In genomic region chr11:128550261-128550821, GRCh38 we compare ENCODE assay signal across 13 cellular contexts. TPM values are rescaled to one million over a fixed set of nuclear protein-coding genes. Genes with fewer than 3 reads are reported as not detected.
DNase-seq lines count a peak whose midpoint lies in the region; ATAC-seq and TF ChIP-seq lines count a peak whose summit lies in the region.
"Had no signal": no experiment of that assay in that cellular context is flagged by ENCODE, and none has a peak within 500 bp of the region (broad histone marks: within the 10 kb centered on the region; RNA-seq: fewer than 3 reads in every experiment).

No MANE protein-coding gene starts in this region.

- TF ChIP-seq POLR2A in right lobe of liver (IDR thresholded peaks at IDR 0.05) (no peak), vagina (IDR thresholded peaks at IDR 0.05) (no peak), breast epithelium (IDR thresholded peaks at IDR 0.05) (no peak)

- H3K27ac Mint-ChIP-seq in activated T-helper 17 cell treated with anti-CD3 and anti-CD28 coated beads, Interleukin-2, amount 50 U/mL, for 72 hours, result peak overlapping the region; percentile 91
- peak overlapping the region; percentile 95 to 99 (median 98) for H3K27ac Mint-ChIP-seq in naive B cell

- peaks cover 49% of the 10 kb centered on the region for H3K4me1 Mint-ChIP-seq in activated T-helper 17 cell treated with anti-CD3 and anti-CD28 coated beads, Interleukin-2, amount 50 U/mL, for 72 hours
- peaks cover 63 to 86% (median 77%) of the 10 kb centered on the region in 3 donors for H3K4me1 Mint-ChIP-seq in naive B cell

- peak overlapping the region; percentile 79 for H3K4me3 Mint-ChIP-seq in activated T-helper 17 cell treated with anti-CD3 and anti-CD28 coated beads, Interleukin-2, amount 50 U/mL, for 72 hours
- H3K4me3 Mint-ChIP-seq in naive B cell, result peak overlapping the region; percentile 42 to 93 (median 88)

- ATAC-seq in right lobe of liver (no peak), naive B cell (ENCODE audit: low read depth in 2 of 2) (no peak), HG02571 (IDR thresholded peaks at IDR 0.05; ENCODE audit: unreplicated experiment) (no peak), HG03135 (IDR thresholded peaks at IDR 0.05; ENCODE audit: unreplicated experiment) (no peak)
- ATAC-seq in activated T-helper 17 cell treated with anti-CD3 and anti-CD28 coated beads, Interleukin-2, amount 50 U/mL, for 72 hours (replicated peaks), result no peak
- ATAC-seq: body of pancreas had no signal

- no peaks in the 10 kb centered on the region for H3K9me3 Mint-ChIP-seq in activated T-helper 17 cell treated with anti-CD3 and anti-CD28 coated beads, Interleukin-2, amount 50 U/mL, for 72 hours
- no peaks in the 10 kb centered on the region for H3K9me3 Mint-ChIP-seq in naive B cell

- TF ChIP-seq CTCF in liver (IDR thresholded peaks at IDR 0.05; ENCODE audit: low read depth, low read length, missing input control), result no peak
- no peak for TF ChIP-seq CTCF in right lobe of liver (IDR thresholded peaks at IDR 0.05)
- TF ChIP-seq CTCF in vagina (IDR thresholded peaks at IDR 0.05), result no peak
- no peak for TF ChIP-seq CTCF in breast epithelium (IDR thresholded peaks at IDR 0.05)

- intact Hi-C loops in right lobe of liver (cut with DNase I) (no loop called here), vagina (cut with DNase I) (no loop called here), breast epithelium (cut with DNase I; ENCODE audit: low total_unique reads) (no loop called here)

- H3K36me3 ChIP-seq in liver (ENCODE audit: control insufficient read depth in 4 of 4, insufficient read depth in 3 of 4, low read depth in 1 of 4, low read length in 3 of 4) (no peaks in the 10 kb centered on the region), right lobe of liver (no peaks in the 10 kb centered on the region), vagina (no peaks in the 10 kb centered on the region), breast epithelium (no peaks in the 10 kb centered on the region)

- H3K27me3 Mint-ChIP-seq in activated T-helper 17 cell treated with anti-CD3 and anti-CD28 coated beads, Interleukin-2, amount 50 U/mL, for 72 hours, result no peaks in the 10 kb centered on the region
- no peaks in the 10 kb centered on the region for H3K27me3 Mint-ChIP-seq in naive B cell

- H3K9ac ChIP-seq in liver (ENCODE audit: low read depth in 1 of 2, low read length in 2 of 2), result no peak overlapping the region

- H3K9me3 ChIP-seq in liver (ENCODE audit: control insufficient read depth in 4 of 4, low read length in 3 of 4) (no peaks in the 10 kb centered on the region), right lobe of liver (no peaks in the 10 kb centered on the region), vagina (no peaks in the 10 kb centered on the region), breast epithelium (no peaks in the 10 kb centered on the region)
- H3K9me3 ChIP-seq: body of pancreas had no signal

- H3K4me1 ChIP-seq in liver (ENCODE audit: control insufficient read depth in 4 of 4, insufficient read depth in 4 of 4, low read length in 3 of 4) (peaks cover 0 to 6% (median 3%) of the 10 kb centered on the region in 4 donors), right lobe of liver (peaks cover 0 to 5% (median 0%) of the 10 kb centered on the region in 4 donors), vagina (peaks cover 28% of the 10 kb centered on the region), breast epithelium (peaks cover 0 to 6% of the 10 kb centered on the region in 2 donors)

- H3K27ac ChIP-seq in liver (ENCODE audit: low read depth in 1 of 2, low read length in 2 of 2) (peak overlapping the region; percentile 48 to 77), right lobe of liver (peak overlapping the region in 1 of 3 donors; percentile 66), vagina (peak overlapping the region; percentile 87), breast epithelium (peak overlapping the region in 1 of 2 donors; percentile 30)
- H3K27ac ChIP-seq: C4-2B had no signal

- WGBS in liver, result 88% methylated on average over 4 of the region's 4 CpGs
- WGBS in right lobe of liver (ENCODE audit: insufficient coverage, low coverage, low lambda C conversion rate, missing lambda C conversion rate), result 67% methylated on average over 1 of the region's 4 CpGs

- DNase-seq in right lobe of liver, result no peak
- DNase-seq in naive B cell, result no peak
- DNase-seq in vagina (ENCODE audit: extremely low spot score in 2 of 2), result no peak
- DNase-seq in breast epithelium (ENCODE audit: low spot score in 2 of 2), result no peak
- DNase-seq: body of pancreas, NCI-H1092 treated with DMSO at 0.1 percent for 48 hours had no signal

- no peak overlapping the region for H3K4me3 ChIP-seq in liver (ENCODE audit: low read depth in 1 of 3, low read length in 3 of 3)
- no peak overlapping the region for H3K4me3 ChIP-seq in right lobe of liver
- H3K4me3 ChIP-seq in vagina, result no peak overlapping the region
- no peak overlapping the region for H3K4me3 ChIP-seq in breast epithelium
- H3K4me3 ChIP-seq: body of pancreas, hepatocyte, skin epidermis had no signal

- no peaks in the 10 kb centered on the region for H3K36me3 Mint-ChIP-seq in activated T-helper 17 cell treated with anti-CD3 and anti-CD28 coated beads, Interleukin-2, amount 50 U/mL, for 72 hours (ENCODE audit: low read depth)
- H3K36me3 Mint-ChIP-seq in naive B cell, result no peaks in the 10 kb centered on the region

- no peaks in the 10 kb centered on the region for H3K27me3 ChIP-seq in liver (ENCODE audit: control insufficient read depth in 4 of 4, insufficient read depth in 4 of 4, low read length in 3 of 4)
- no peaks in the 10 kb centered on the region for H3K27me3 ChIP-seq in right lobe of liver
- H3K27me3 ChIP-seq in vagina, result no peaks in the 10 kb centered on the region
- no peaks in the 10 kb centered on the region for H3K27me3 ChIP-seq in breast epithelium
- H3K27me3 ChIP-seq: body of pancreas, hepatocyte had no signal

- TF ChIP-seq RAD21 in liver (IDR thresholded peaks at IDR 0.05), result no peak

TF ChIP-seq in liver, 16 proteins besides CTCF, POLR2A, EP300 and RAD21 (continues in another document):
- TF ChIP-seq RXRA (IDR thresholded peaks at IDR 0.05) (no peak), HNF4A (conservative IDR thresholded peaks at IDR 0.05) (no peak), ZBTB33 (IDR thresholded peaks at IDR 0.05) (no peak), HNF4G (IDR thresholded peaks at IDR 0.05) (no peak), ATF3 (IDR thresholded peaks at IDR 0.05) (no peak), GABPA (IDR thresholded peaks at IDR 0.05 in 1 of 2, conservative IDR thresholded peaks at IDR 0.05 in 1 of 2) (no peak), TAF1 (conservative IDR thresholded peaks at IDR 0.05) (no peak), JUND (IDR thresholded peaks at IDR 0.05) (no peak), YY1 (IDR thresholded peaks at IDR 0.05) (no peak), EGR1 (IDR thresholded peaks at IDR 0.05; ENCODE audit: low read depth in 2 of 2) (no peak)
- TF ChIP-seq, protein P1, sequence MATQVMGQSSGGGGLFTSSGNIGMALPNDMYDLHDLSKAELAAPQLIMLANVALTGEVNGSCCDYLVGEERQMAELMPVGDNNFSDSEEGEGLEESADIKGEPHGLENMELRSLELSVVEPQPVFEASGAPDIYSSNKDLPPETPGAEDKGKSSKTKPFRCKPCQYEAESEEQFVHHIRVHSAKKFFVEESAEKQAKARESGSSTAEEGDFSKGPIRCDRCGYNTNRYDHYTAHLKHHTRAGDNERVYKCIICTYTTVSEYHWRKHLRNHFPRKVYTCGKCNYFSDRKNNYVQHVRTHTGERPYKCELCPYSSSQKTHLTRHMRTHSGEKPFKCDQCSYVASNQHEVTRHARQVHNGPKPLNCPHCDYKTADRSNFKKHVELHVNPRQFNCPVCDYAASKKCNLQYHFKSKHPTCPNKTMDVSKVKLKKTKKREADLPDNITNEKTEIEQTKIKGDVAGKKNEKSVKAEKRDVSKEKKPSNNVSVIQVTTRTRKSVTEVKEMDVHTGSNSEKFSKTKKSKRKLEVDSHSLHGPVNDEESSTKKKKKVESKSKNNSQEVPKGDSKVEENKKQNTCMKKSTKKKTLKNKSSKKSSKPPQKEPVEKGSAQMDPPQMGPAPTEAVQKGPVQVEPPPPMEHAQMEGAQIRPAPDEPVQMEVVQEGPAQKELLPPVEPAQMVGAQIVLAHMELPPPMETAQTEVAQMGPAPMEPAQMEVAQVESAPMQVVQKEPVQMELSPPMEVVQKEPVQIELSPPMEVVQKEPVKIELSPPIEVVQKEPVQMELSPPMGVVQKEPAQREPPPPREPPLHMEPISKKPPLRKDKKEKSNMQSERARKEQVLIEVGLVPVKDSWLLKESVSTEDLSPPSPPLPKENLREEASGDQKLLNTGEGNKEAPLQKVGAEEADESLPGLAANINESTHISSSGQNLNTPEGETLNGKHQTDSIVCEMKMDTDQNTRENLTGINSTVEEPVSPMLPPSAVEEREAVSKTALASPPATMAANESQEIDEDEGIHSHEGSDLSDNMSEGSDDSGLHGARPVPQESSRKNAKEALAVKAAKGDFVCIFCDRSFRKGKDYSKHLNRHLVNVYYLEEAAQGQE (IDR thresholded peaks at IDR 0.05), result no peak
- TF ChIP-seq, protein P2, sequence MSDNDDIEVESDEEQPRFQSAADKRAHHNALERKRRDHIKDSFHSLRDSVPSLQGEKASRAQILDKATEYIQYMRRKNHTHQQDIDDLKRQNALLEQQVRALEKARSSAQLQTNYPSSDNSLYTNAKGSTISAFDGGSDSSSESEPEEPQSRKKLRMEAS (IDR thresholded peaks at IDR 0.05), result no peak

RNA-seq across cellular contexts. Expression of gene ETS1, which starts 37.0 kb away (rescaled TPM):
- total RNA-seq in liver (10 to 100 TPM; 24.2 to 30.0 TPM), right lobe of liver (10 to 100 TPM; 14.2 to 37.2 (median 23.3) TPM), vagina (51.6 TPM), breast epithelium (10 to 100 TPM; 65.6 to 92.1 (median 73.2) TPM)
- polyA plus RNA-seq in liver (10 to 100 TPM in 1 of 2 donors, 1 to 10 TPM in 1; 4.8 to 16.5 TPM), naive B cell (ENCODE audit: low read depth in 6 of 6) (100 to 1,000 TPM; 205 to 278 (median 247) TPM)
- total RNA-seq in activated T-helper 17 cell treated with anti-CD3 and anti-CD28 coated beads, Interleukin-2, amount 50 U/mL, for 72 hours, result 100 to 1,000 TPM; 309 to 471 TPM
